16 cellular contexts compared by ENCODE assay signal in the genomic region with DNA sequence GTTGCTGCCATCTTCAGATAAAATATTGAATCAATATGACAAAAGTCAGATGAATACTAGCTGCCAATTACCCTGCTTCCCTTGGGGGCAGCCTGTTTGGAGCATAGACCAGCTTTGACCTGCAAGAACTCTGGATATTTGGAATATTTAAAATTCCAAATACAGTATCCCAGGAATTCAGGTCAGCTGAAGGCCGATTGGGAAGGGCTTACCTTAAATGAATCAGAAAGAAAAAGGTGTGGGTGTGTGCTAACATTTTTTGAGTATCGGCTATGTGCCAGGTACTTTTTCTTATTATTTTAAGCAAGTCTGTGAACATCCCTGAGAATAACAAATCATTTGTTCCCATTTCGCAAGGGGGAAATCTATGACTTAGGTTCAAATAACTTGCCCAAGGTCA. TPM values are rescaled to one million over a fixed set of nuclear protein-coding genes. Genes with fewer than 3 reads are reported as not detected.
DNase-seq lines count a peak whose midpoint lies in the region; TF ChIP-seq lines count a peak whose summit lies in the region.
"Had no signal": no experiment of that assay in that cellular context is flagged by ENCODE, and none has a peak within 500 bp of the region (broad histone marks: within the 10 kb centered on the region; RNA-seq: fewer than 3 reads in every experiment).

No MANE protein-coding gene starts in this region.

- intact Hi-C loops in breast epithelium (cut with DNase I; ENCODE audit: low total_unique reads) (no loop called here), esophagus squamous epithelium (cut with DNase I) (no loop called here)

- TF ChIP-seq POLR2A in breast epithelium (IDR thresholded peaks at IDR 0.05) = no peak
- no peak for TF ChIP-seq POLR2A in Peyer's patch (IDR thresholded peaks at IDR 0.05)
- TF ChIP-seq POLR2A in esophagus squamous epithelium (IDR thresholded peaks at IDR 0.05) = no peak

- no peaks in the 10 kb centered on the region for H3K36me3 ChIP-seq in CD8-positive, alpha-beta memory T cell (ENCODE audit: insufficient read depth, low read length)
- no peaks in the 10 kb centered on the region for H3K36me3 ChIP-seq in breast epithelium
- H3K36me3 ChIP-seq in Peyer's patch = no peaks in the 10 kb centered on the region
- no peaks in the 10 kb centered on the region for H3K36me3 ChIP-seq in esophagus squamous epithelium
- H3K36me3 ChIP-seq: cardiac muscle cell had no signal

- POLR2A ChIA-PET in CD8-positive, alpha-beta memory T cell (lab: Charles Lee) = no interaction called here

- CTCF ChIA-PET in CD8-positive, alpha-beta memory T cell (lab: Charles Lee) = no interaction called here

- 36 to 40% methylated on average over 3 of the region's 3 CpGs for WGBS in esophagus squamous epithelium, 2 donors

- peaks cover 19 to 31% (median 28%) of the 10 kb centered on the region in 3 donors for H3K4me1 Mint-ChIP-seq in CD8-positive, alpha-beta memory T cell
- H3K4me1 Mint-ChIP-seq in nephron progenitor cell = peaks cover 46% of the 10 kb centered on the region

- no peak overlapping the region for H3K27ac ChIP-seq in CD8-positive, alpha-beta memory T cell (ENCODE audit: low read depth, low read length)
- H3K27ac ChIP-seq in breast epithelium = peak overlapping the region; percentile 44 to 78
- peak overlapping the region in 1 of 4 donors; percentile 87 for H3K27ac ChIP-seq in Peyer's patch
- H3K27ac ChIP-seq in esophagus squamous epithelium = no peak overlapping the region
- H3K27ac ChIP-seq: cardiac muscle cell had no signal

- no peaks in the 10 kb centered on the region for H3K36me3 Mint-ChIP-seq in CD8-positive, alpha-beta memory T cell
- no peaks in the 10 kb centered on the region for H3K36me3 Mint-ChIP-seq in nephron progenitor cell (ENCODE audit: low read depth)
- H3K36me3 Mint-ChIP-seq: activated naive CD8-positive, alpha-beta T cell treated with anti-CD3 and anti-CD28 coated beads, Interleukin-2, amount 10 ng/mL, durations not matched to agents 7 days and 5 days had no signal

- no peaks in the 10 kb centered on the region for H3K9me3 ChIP-seq in CD8-positive, alpha-beta memory T cell (ENCODE audit: low read length)
- no peaks in the 10 kb centered on the region for H3K9me3 ChIP-seq in breast epithelium
- H3K9me3 ChIP-seq in Peyer's patch = no peaks in the 10 kb centered on the region
- H3K9me3 ChIP-seq in esophagus squamous epithelium = no peaks in the 10 kb centered on the region

- no peak overlapping the region for H3K27ac Mint-ChIP-seq in CD8-positive, alpha-beta memory T cell
- no peak overlapping the region for H3K27ac Mint-ChIP-seq in nephron progenitor cell
- H3K27ac Mint-ChIP-seq: activated naive CD8-positive, alpha-beta T cell treated with anti-CD3 and anti-CD28 coated beads, Interleukin-2, amount 10 ng/mL, durations not matched to agents 7 days and 5 days had no signal

- H3K4me3 ChIP-seq in CD8-positive, alpha-beta memory T cell (ENCODE audit: low read length) = no peak overlapping the region
- no peak overlapping the region for H3K4me3 ChIP-seq in breast epithelium
- no peak overlapping the region for H3K4me3 ChIP-seq in Peyer's patch
- H3K4me3 ChIP-seq in esophagus squamous epithelium = no peak overlapping the region
- H3K4me3 ChIP-seq: cardiac muscle cell, lung had no signal

- peaks cover 23 to 48% of the 10 kb centered on the region in 2 donors for H3K27me3 Mint-ChIP-seq in CD8-positive, alpha-beta memory T cell
- peaks cover 51% of the 10 kb centered on the region for H3K27me3 Mint-ChIP-seq in nephron progenitor cell (ENCODE audit: low read depth, poor library complexity)

- DNase-seq in CD8-positive, alpha-beta memory T cell = no peak
- peak; percentile 35 for DNase-seq in NAMALWA (ENCODE audit: low spot score)
- no peak for DNase-seq in breast epithelium (ENCODE audit: low spot score in 2 of 2)
- DNase-seq in nephron progenitor cell = no peak
- no peak for DNase-seq in Peyer's patch
- no peak for DNase-seq in esophagus squamous epithelium (lab: John Stamatoyannopoulos, UW)
- DNase-seq in activated T-cell treated with anti-CD3 and anti-CD28 coated beads, Interleukin-2, amount 50 U/mL, for 48 hours = no peak
- no peak for DNase-seq in NCI-H2171 (lab: John Stamatoyannopoulos, UW)
- DNase-seq: activated CD4-positive, alpha-beta T cell treated with anti-CD3 and anti-CD28 coated beads, Interleukin-2, amount 50 U/mL, for 4 hours; activated naive CD8-positive, alpha-beta T cell treated with anti-CD3 and anti-CD28 coated beads, Interleukin-2, amount 10 ng/mL, durations not matched to agents 7 days and 5 days; EL; head of caudate nucleus; NCI-H1048; NCI-H774 had no signal

- H3K9me3 Mint-ChIP-seq in CD8-positive, alpha-beta memory T cell = no peaks in the 10 kb centered on the region
- no peaks in the 10 kb centered on the region for H3K9me3 Mint-ChIP-seq in nephron progenitor cell
- H3K9me3 Mint-ChIP-seq: activated naive CD8-positive, alpha-beta T cell treated with anti-CD3 and anti-CD28 coated beads, Interleukin-2, amount 10 ng/mL, durations not matched to agents 7 days and 5 days had no signal

- H3K4me1 ChIP-seq in CD8-positive, alpha-beta memory T cell (ENCODE audit: insufficient read depth, low read length) = peaks cover 15% of the 10 kb centered on the region
- H3K4me1 ChIP-seq in breast epithelium (no peaks in the 10 kb centered on the region), Peyer's patch (peaks cover 0 to 19% (median 2%) of the 10 kb centered on the region in 4 donors), esophagus squamous epithelium (peaks cover 0 to 34% (median 8%) of the 10 kb centered on the region in 3 donors)

- no peak for TF ChIP-seq CTCF in breast epithelium (IDR thresholded peaks at IDR 0.05)
- TF ChIP-seq CTCF in nephron progenitor cell (IDR thresholded peaks at IDR 0.05) = no peak
- TF ChIP-seq CTCF in Peyer's patch (IDR thresholded peaks at IDR 0.05) = no peak
- TF ChIP-seq CTCF in esophagus squamous epithelium (IDR thresholded peaks at IDR 0.05) = no peak

- H3K4me3 Mint-ChIP-seq in CD8-positive, alpha-beta memory T cell = peak overlapping the region in 4 of 7 donors; percentile 22 to 52 (median 42)
- H3K4me3 Mint-ChIP-seq in nephron progenitor cell = peak overlapping the region; percentile 36
- H3K4me3 Mint-ChIP-seq: activated naive CD8-positive, alpha-beta T cell treated with anti-CD3 and anti-CD28 coated beads, Interleukin-2, amount 10 ng/mL, durations not matched to agents 7 days and 5 days had no signal

- peaks cover 10% of the 10 kb centered on the region for H3K27me3 ChIP-seq in CD8-positive, alpha-beta memory T cell (ENCODE audit: insufficient read depth, low read length, poor library complexity, severe bottlenecking)
- H3K27me3 ChIP-seq in breast epithelium = peaks cover 0 to 5% of the 10 kb centered on the region in 2 donors
- no peaks in the 10 kb centered on the region for H3K27me3 ChIP-seq in Peyer's patch
- peaks cover 0 to 63% (median 0%) of the 10 kb centered on the region in 4 donors for H3K27me3 ChIP-seq in esophagus squamous epithelium

RNA-seq across cellular contexts. Expression of a gene that starts 1.8 kb away (rescaled TPM):
- not detected for total RNA-seq in CD8-positive, alpha-beta memory T cell
- polyA plus RNA-seq in CD8-positive, alpha-beta memory T cell = not detected
- 1 to 10 TPM; 2.1 to 8.2 (median 3.3) TPM for total RNA-seq in breast epithelium
- 10 to 100 TPM; 10.3 to 52.0 (median 13.9) TPM for total RNA-seq in Peyer's patch
- under 1 TPM in 3 of 4 donors, not detected in 1; 0.48 to 0.85 (median 0.76) TPM for total RNA-seq in esophagus squamous epithelium

Comparison
In these comparisons a context has a peak if more than half of its experiments do, and no peak if none do; other contexts are left out.
1. H3K27ac ChIP-seq: peak in breast epithelium (2 of 2); none in CD8-positive, alpha-beta memory T cell (single experiment) and esophagus squamous epithelium (0 of 4).